In the genomic region with DNA sequence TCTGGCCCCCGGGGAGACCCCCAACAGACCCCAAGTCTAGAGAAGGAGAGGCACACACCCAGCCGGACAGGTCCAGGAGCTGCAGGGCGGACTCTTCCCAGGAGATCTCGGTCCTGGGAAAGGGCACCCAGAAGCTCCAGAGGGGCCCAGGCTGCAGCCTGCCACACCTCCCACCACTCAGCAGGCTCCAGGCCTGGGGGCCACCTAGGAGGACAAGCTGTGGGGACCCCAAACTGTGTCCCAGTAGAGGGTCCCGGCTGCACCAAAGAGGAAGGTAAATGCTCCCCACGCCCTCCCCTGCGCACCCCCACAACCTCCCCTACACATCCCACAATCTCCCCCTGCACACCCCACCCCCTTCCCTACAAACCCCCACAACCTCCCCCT, we compare ENCODE assay signal across 36 cellular contexts. TPM values are rescaled to one million over a fixed set of nuclear protein-coding genes. Genes with fewer than 3 reads are reported as not detected.
"Had no signal": no experiment of that assay in that cellular context is flagged by ENCODE, and none has a peak within 500 bp of the region (broad histone marks: within the 10 kb centered on the region; RNA-seq: fewer than 3 reads in every experiment).

No MANE protein-coding gene starts in this region.

- H3K36me3 Mint-ChIP-seq: activated CD8-positive, alpha-beta memory T cell treated with anti-CD3 and anti-CD28 coated beads, Interleukin-2, amount 10 ng/mL, durations not matched to agents 7 days and 5 days; activated naive CD8-positive, alpha-beta T cell treated with anti-CD3 and anti-CD28 coated beads for 36 hours had no signal

- DNase-seq: activated B cell treated with CpG ODN at 0.5 μM for 24 hours; activated CD4-positive, alpha-beta memory T cell treated with anti-CD3 and anti-CD28 coated beads, Interleukin-2, amount 10 ng/mL, durations not matched to agents 7 days and 5 days; activated CD4-positive, alpha-beta T cell treated with anti-CD3 and anti-CD28 coated beads for 4 hours; activated CD4-positive, CD25-positive, alpha-beta regulatory T cell treated with anti-CD3 and anti-CD28 coated beads, Interleukin-2, amount 50 U/mL, for 72 hours; activated CD8-positive, alpha-beta memory T cell treated with anti-CD3 and anti-CD28 coated beads for 24 hours; activated CD8-positive, alpha-beta memory T cell treated with anti-CD3 and anti-CD28 coated beads, Interleukin-2, amount 10 ng/mL, durations not matched to agents 7 days and 5 days; activated CD8-positive, alpha-beta memory T cell treated with anti-CD3 and anti-CD28 coated beads, Interleukin-2, amount 50 U/mL, for 48 hours; activated effector memory CD4-positive, alpha-beta T cell treated with anti-CD3 and anti-CD28 coated beads, Interleukin-2, amount 50 U/mL, for 16 hours; activated naive CD4-positive, alpha-beta T cell; activated naive CD4-positive, alpha-beta T cell treated with anti-CD3 and anti-CD28 coated beads, Interleukin-2, amount 50 U/mL, for 16 hours; activated naive CD8-positive, alpha-beta T cell treated with anti-CD3 and anti-CD28 coated beads for 36 hours; activated T-cell treated with anti-CD3 and anti-CD28 coated beads, Interleukin-2, amount 50 U/mL, for 72 hours; amniotic stem cell; aorta; brain microvascular endothelial cell; central memory CD4-positive, alpha-beta T cell; Kasumi-1; KG1; MG63; NCI-H1048; NCI-H1105 treated with DMSO at 0.1 percent for 48 hours; NCI-H1436; NCI-H1694; NCI-H1930; NCI-H2081 treated with DMSO at 0.1 percent for 48 hours; NCI-H345; NCI-H524 treated with DMSO at 0.1 percent for 48 hours; SW 1271; T-helper 1 cell; T-helper 2 cell; T-helper 9 cell had no signal

- H3K27me3 ChIP-seq: brain microvascular endothelial cell had no signal

- H3K4me3 ChIP-seq: MG63 had no signal

- H3K27ac Mint-ChIP-seq: activated B cell treated with CpG ODN at 0.5 μM for 24 hours; activated CD4-positive, alpha-beta memory T cell treated with anti-CD3 and anti-CD28 coated beads, Interleukin-2, amount 10 ng/mL, durations not matched to agents 7 days and 5 days; activated CD8-positive, alpha-beta memory T cell treated with anti-CD3 and anti-CD28 coated beads, Interleukin-2, amount 10 ng/mL, durations not matched to agents 7 days and 5 days; activated naive CD8-positive, alpha-beta T cell treated with anti-CD3 and anti-CD28 coated beads for 36 hours; activated T-cell treated with anti-CD3 and anti-CD28 coated beads, Interleukin-2, amount 50 U/mL, for 72 hours; activated T-helper 17 cell treated with anti-CD3 and anti-CD28 coated beads, Interleukin-2, amount 50 U/mL, for 72 hours had no signal

- H3K9me3 ChIP-seq: MG63 had no signal

- H3K36me3 ChIP-seq: brain microvascular endothelial cell, MG63 had no signal

- H3K27me3 Mint-ChIP-seq: activated CD4-positive, alpha-beta memory T cell treated with anti-CD3 and anti-CD28 coated beads, Interleukin-2, amount 10 ng/mL, durations not matched to agents 7 days and 5 days; activated CD8-positive, alpha-beta memory T cell treated with anti-CD3 and anti-CD28 coated beads, Interleukin-2, amount 10 ng/mL, durations not matched to agents 7 days and 5 days had no signal

- H3K9me3 Mint-ChIP-seq: activated B cell treated with CpG ODN at 0.5 μM for 24 hours; activated CD4-positive, alpha-beta memory T cell treated with anti-CD3 and anti-CD28 coated beads, Interleukin-2, amount 10 ng/mL, durations not matched to agents 7 days and 5 days; activated naive CD8-positive, alpha-beta T cell treated with anti-CD3 and anti-CD28 coated beads for 36 hours; activated T-cell treated with anti-CD3 and anti-CD28 coated beads, Interleukin-2, amount 50 U/mL, for 72 hours; activated T-helper 17 cell treated with anti-CD3 and anti-CD28 coated beads, Interleukin-2, amount 50 U/mL, for 72 hours had no signal

- H3K27ac ChIP-seq: brain microvascular endothelial cell, RWPE1, VCaP had no signal

- H3K4me3 Mint-ChIP-seq: activated B cell treated with CpG ODN at 0.5 μM for 24 hours; activated CD4-positive, alpha-beta memory T cell treated with anti-CD3 and anti-CD28 coated beads, Interleukin-2, amount 10 ng/mL, durations not matched to agents 7 days and 5 days; activated CD8-positive, alpha-beta memory T cell treated with anti-CD3 and anti-CD28 coated beads, Interleukin-2, amount 10 ng/mL, durations not matched to agents 7 days and 5 days; activated naive CD8-positive, alpha-beta T cell treated with anti-CD3 and anti-CD28 coated beads for 36 hours; activated T-cell treated with anti-CD3 and anti-CD28 coated beads, Interleukin-2, amount 50 U/mL, for 72 hours; activated T-helper 17 cell treated with anti-CD3 and anti-CD28 coated beads, Interleukin-2, amount 50 U/mL, for 72 hours had no signal

- H3K4me1 Mint-ChIP-seq: activated B cell treated with CpG ODN at 0.5 μM for 24 hours; activated CD4-positive, alpha-beta memory T cell treated with anti-CD3 and anti-CD28 coated beads, Interleukin-2, amount 10 ng/mL, durations not matched to agents 7 days and 5 days; activated CD8-positive, alpha-beta memory T cell treated with anti-CD3 and anti-CD28 coated beads, Interleukin-2, amount 10 ng/mL, durations not matched to agents 7 days and 5 days; activated naive CD8-positive, alpha-beta T cell treated with anti-CD3 and anti-CD28 coated beads for 36 hours; activated T-helper 17 cell treated with anti-CD3 and anti-CD28 coated beads, Interleukin-2, amount 50 U/mL, for 72 hours had no signal

- ATAC-seq: activated CD8-positive, alpha-beta memory T cell treated with anti-CD3 and anti-CD28 coated beads, Interleukin-2, amount 10 ng/mL, durations not matched to agents 7 days and 5 days; activated T-cell treated with anti-CD3 and anti-CD28 coated beads, Interleukin-2, amount 50 U/mL, for 72 hours; activated T-helper 17 cell treated with anti-CD3 and anti-CD28 coated beads, Interleukin-2, amount 50 U/mL, for 72 hours; Right ventricle myocardium inferior had no signal

RNA-seq across cellular contexts. Expression of gene PLEKHG4B, which starts 48.5 kb away (rescaled TPM):
- total RNA-seq: activated B cell treated with CpG ODN at 0.5 μM for 24 hours; activated CD4-positive, alpha-beta memory T cell treated with anti-CD3 and anti-CD28 coated beads, Interleukin-2, amount 10 ng/mL, durations not matched to agents 7 days and 5 days; activated CD8-positive, alpha-beta memory T cell treated with anti-CD3 and anti-CD28 coated beads, Interleukin-2, amount 10 ng/mL, durations not matched to agents 7 days and 5 days; activated T-cell treated with anti-CD3 and anti-CD28 coated beads, Interleukin-2, amount 50 U/mL, for 72 hours; NCI-H460; Right ventricle myocardium inferior had no signal

RNA-seq across cellular contexts. Expression of gene LRRC14B, which starts 50.9 kb away (rescaled TPM):
- total RNA-seq: activated B cell treated with CpG ODN at 0.5 μM for 24 hours; activated CD4-positive, alpha-beta memory T cell treated with anti-CD3 and anti-CD28 coated beads, Interleukin-2, amount 10 ng/mL, durations not matched to agents 7 days and 5 days; activated CD8-positive, alpha-beta memory T cell treated with anti-CD3 and anti-CD28 coated beads, Interleukin-2, amount 10 ng/mL, durations not matched to agents 7 days and 5 days; activated T-cell treated with anti-CD3 and anti-CD28 coated beads, Interleukin-2, amount 50 U/mL, for 72 hours; activated T-helper 17 cell treated with anti-CD3 and anti-CD28 coated beads, Interleukin-2, amount 50 U/mL, for 72 hours; aorta; NCI-H460 had no signal
